14 cellular contexts compared by ENCODE assay signal in the genomic region with DNA sequence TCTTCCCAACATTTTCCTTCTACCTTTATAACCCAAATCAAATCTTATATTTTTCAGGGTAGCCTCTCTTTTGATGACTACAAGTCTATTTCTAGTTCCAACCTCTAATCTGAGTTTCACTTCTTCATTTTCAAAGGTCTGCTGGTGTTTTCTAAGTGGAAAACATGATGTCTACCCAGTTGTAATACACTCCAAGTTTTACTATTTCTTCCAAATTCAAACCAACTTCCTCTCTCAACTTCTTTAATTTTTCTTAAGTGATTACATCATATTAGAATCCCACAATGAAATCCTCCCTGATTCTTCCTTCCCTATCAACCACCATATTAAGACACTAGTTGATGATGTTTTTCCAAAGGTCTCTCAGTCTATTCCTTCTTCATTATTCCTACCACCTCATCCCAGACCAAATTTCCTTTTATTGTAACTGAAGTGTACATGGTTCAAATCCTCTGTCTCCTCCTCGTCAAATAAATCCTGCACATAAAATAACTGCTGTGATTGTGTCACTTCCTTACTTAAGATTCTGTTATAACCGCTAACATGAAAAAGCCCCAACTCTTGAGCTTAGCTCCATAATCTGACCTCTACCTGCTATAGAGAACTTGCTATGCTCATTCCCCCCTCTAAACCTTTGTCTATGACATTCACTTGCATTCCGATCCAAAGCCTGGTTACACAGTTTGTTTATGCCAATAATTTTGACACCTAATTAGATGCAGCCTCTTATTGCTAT. TPM values are rescaled to one million over a fixed set of nuclear protein-coding genes. Genes with fewer than 3 reads are reported as not detected.
A peak's percentile ranks its signal among the peaks of the same experiment; 100 is the strongest.
DNase-seq lines count a peak whose midpoint lies in the region; ATAC-seq lines count a peak whose summit lies in the region.
"Had no signal": no experiment of that assay in that cellular context is flagged by ENCODE, and none has a peak within 500 bp of the region (broad histone marks: within the 10 kb centered on the region; RNA-seq: fewer than 3 reads in every experiment).

No MANE protein-coding gene starts in this region.

- peak; percentile 68 for ATAC-seq in GM18907 (IDR thresholded peaks at IDR 0.05; ENCODE audit: unreplicated experiment)
- ATAC-seq in HG02870 (IDR thresholded peaks at IDR 0.05; ENCODE audit: unreplicated experiment), result peak; percentile 85
- no peak for ATAC-seq in esophagus mucosa
- ATAC-seq: GM23338 had no signal

- DNase-seq in NAMALWA (ENCODE audit: low spot score), result peak; percentile 69
- peak; percentile 23 for DNase-seq in putamen (ENCODE audit: low spot score)
- no peak for DNase-seq in anterior cingulate cortex (lab: John Stamatoyannopoulos, UW)
- DNase-seq in NCI-H1417 treated with DMSO at 0.1 percent for 48 hours (lab: John Stamatoyannopoulos, UW), result no peak
- DNase-seq in UCSD-AML1 (lab: John Stamatoyannopoulos, UW; ENCODE audit: unreplicated experiment), result no peak
- DNase-seq: activated naive CD4-positive, alpha-beta T cell treated with anti-CD3 and anti-CD28 coated beads, Interleukin-2, amount 50 U/mL, for 16 hours; DND-41; NCI-H69 had no signal

RNA-seq across cellular contexts. Expression of a gene that starts 12.7 kb away (rescaled TPM):
- total RNA-seq in esophagus mucosa, result not detected
- total RNA-seq: hepatocyte, temporal lobe had no signal

RNA-seq across cellular contexts. Expression of a gene that starts 14.1 kb away (rescaled TPM):
- total RNA-seq in esophagus mucosa, result 0.20 TPM
- total RNA-seq: GM23338, hepatocyte, temporal lobe had no signal

RNA-seq across cellular contexts. Expression of a gene that starts 34.8 kb away (rescaled TPM):
- total RNA-seq in esophagus mucosa, result 0.92 TPM

RNA-seq across cellular contexts. Expression of a gene that starts 44.7 kb away (rescaled TPM):
- total RNA-seq in esophagus mucosa, result not detected
- total RNA-seq: GM23338, hepatocyte, temporal lobe had no signal

Comparison
In these comparisons a context has a peak if more than half of its experiments do, and no peak if none do; other contexts are left out.
1. DNase-seq: peak in NAMALWA (single experiment) and putamen (single experiment); none in anterior cingulate cortex (0 of 58), NCI-H1417 treated with DMSO at 0.1 percent for 48 hours (single experiment) and UCSD-AML1 (single experiment).